In genomic region chrX:21524008-21524407, GRCh38 we compare ENCODE assay signal across 23 cellular contexts.
"Had no signal": no experiment of that assay in that cellular context is flagged by ENCODE, and none has a peak within 500 bp of the region (broad histone marks: within the 10 kb centered on the region; RNA-seq: fewer than 3 reads in every experiment).

No MANE protein-coding gene starts in this region.

- H3K27ac Mint-ChIP-seq: activated CD4-positive, alpha-beta memory T cell treated with anti-CD3 and anti-CD28 coated beads, Interleukin-2, amount 10 ng/mL, durations not matched to agents 7 days and 5 days; activated CD4-positive, alpha-beta T cell treated with anti-CD3 and anti-CD28 coated beads, Interleukin-2, amount 10 ng/mL, durations not matched to agents 7 days and 5 days; activated naive CD4-positive, alpha-beta T cell treated with anti-CD3 and anti-CD28 coated beads, Interleukin-2, amount 50 U/mL, for 72 hours; activated T-helper 2 cell treated with anti-CD3 and anti-CD28 coated beads, Interferon-gamma antibody, Interleukin-2, Interleukin-4, amounts not matched to agents 10 μg/mL and 5 μg/mL and 100 μg/mL, durations not matched to agents 14 hours and 24 hours and 36 hours; natural killer cell; neural progenitor cell; stimulated activated naive B cell treated with anti-CD40 and anti-IgM and Interleukin-4, amounts not matched to agents 10 μg/mL and 1 μg/mL and 100 μg/mL, for 72 hours had no signal

- H3K4me3 Mint-ChIP-seq: activated CD4-positive, alpha-beta memory T cell treated with anti-CD3 and anti-CD28 coated beads, Interleukin-2, amount 10 ng/mL, durations not matched to agents 7 days and 5 days; activated CD4-positive, alpha-beta T cell treated with anti-CD3 and anti-CD28 coated beads, Interleukin-2, amount 10 ng/mL, durations not matched to agents 7 days and 5 days; central memory CD8-positive, alpha-beta T cell; natural killer cell; neural progenitor cell; stimulated activated naive B cell treated with anti-CD40 and anti-IgM and Interleukin-4, amounts not matched to agents 10 μg/mL and 1 μg/mL and 100 μg/mL, for 72 hours had no signal

- H3K4me3 ChIP-seq: left ventricle myocardium inferior, lung, neural progenitor cell, psoas muscle, stomach, thyroid gland had no signal

- H3K36me3 Mint-ChIP-seq: activated naive CD4-positive, alpha-beta T cell treated with anti-CD3 and anti-CD28 coated beads, Interleukin-2, amount 50 U/mL, for 72 hours; natural killer cell; neural progenitor cell had no signal

- ATAC-seq: activated naive CD4-positive, alpha-beta T cell treated with anti-CD3 and anti-CD28 coated beads, Interleukin-2, amount 50 U/mL, for 72 hours; natural killer cell; psoas muscle; stimulated activated naive B cell treated with anti-CD40 and anti-IgM and Interleukin-4, amounts not matched to agents 10 μg/mL and 1 μg/mL and 100 μg/mL, for 72 hours had no signal

- H3K27me3 Mint-ChIP-seq: activated CD4-positive, alpha-beta memory T cell treated with anti-CD3 and anti-CD28 coated beads, Interleukin-2, amount 10 ng/mL, durations not matched to agents 7 days and 5 days; activated CD4-positive, alpha-beta T cell treated with anti-CD3 and anti-CD28 coated beads, Interleukin-2, amount 10 ng/mL, durations not matched to agents 7 days and 5 days; central memory CD8-positive, alpha-beta T cell; stimulated activated naive B cell treated with anti-CD40 and anti-IgM and Interleukin-4, amounts not matched to agents 10 μg/mL and 1 μg/mL and 100 μg/mL, for 72 hours had no signal

- DNase-seq: activated CD4-positive, alpha-beta memory T cell treated with anti-CD3 and anti-CD28 coated beads, Interleukin-2, amount 10 ng/mL, durations not matched to agents 7 days and 5 days; activated CD4-positive, alpha-beta T cell treated with anti-CD3 and anti-CD28 coated beads, Interleukin-2, amount 10 ng/mL, durations not matched to agents 7 days and 5 days; activated CD4-positive, CD25-positive, alpha-beta regulatory T cell treated with anti-CD3 and anti-CD28 coated beads, Interleukin-2, amount 50 U/mL, for 72 hours; activated naive CD4-positive, alpha-beta T cell; activated T-cell treated with anti-CD3 and anti-CD28 coated beads, Interleukin-2, amount 50 U/mL, for 48 hours; effector CD8-positive, alpha-beta T cell; islet precursor cell; left ventricle myocardium inferior; mesendoderm; natural killer cell; occipital lobe; psoas muscle; stimulated activated CD4-positive, alpha-beta T cell treated with anti-CD3 and anti-CD28 coated beads, Interleukin-15, amount 100 ng/mL, for 24 hours; stimulated activated CD4-positive, alpha-beta T cell treated with anti-CD3 and anti-CD28 coated beads, Interleukin-2, amount 100 ng/mL, for 24 hours; stimulated activated naive B cell treated with anti-CD40 and anti-IgM and Interleukin-4, amounts not matched to agents 10 μg/mL and 1 μg/mL and 100 μg/mL, for 72 hours; stomach; T-helper 2 cell; thyroid gland had no signal

- H3K4me1 Mint-ChIP-seq: activated CD4-positive, alpha-beta memory T cell treated with anti-CD3 and anti-CD28 coated beads, Interleukin-2, amount 10 ng/mL, durations not matched to agents 7 days and 5 days; activated CD4-positive, alpha-beta T cell treated with anti-CD3 and anti-CD28 coated beads, Interleukin-2, amount 10 ng/mL, durations not matched to agents 7 days and 5 days; central memory CD8-positive, alpha-beta T cell; natural killer cell; neural progenitor cell; stimulated activated naive B cell treated with anti-CD40 and anti-IgM and Interleukin-4, amounts not matched to agents 10 μg/mL and 1 μg/mL and 100 μg/mL, for 72 hours had no signal

- H3K9me3 Mint-ChIP-seq: activated CD4-positive, alpha-beta memory T cell treated with anti-CD3 and anti-CD28 coated beads, Interleukin-2, amount 10 ng/mL, durations not matched to agents 7 days and 5 days; activated CD4-positive, alpha-beta T cell treated with anti-CD3 and anti-CD28 coated beads, Interleukin-2, amount 10 ng/mL, durations not matched to agents 7 days and 5 days; activated naive CD4-positive, alpha-beta T cell treated with anti-CD3 and anti-CD28 coated beads, Interleukin-2, amount 50 U/mL, for 72 hours; activated T-helper 2 cell treated with anti-CD3 and anti-CD28 coated beads, Interferon-gamma antibody, Interleukin-2, Interleukin-4, amounts not matched to agents 10 μg/mL and 5 μg/mL and 100 μg/mL, durations not matched to agents 14 hours and 24 hours and 36 hours; central memory CD8-positive, alpha-beta T cell; natural killer cell; neural progenitor cell; stimulated activated naive B cell treated with anti-CD40 and anti-IgM and Interleukin-4, amounts not matched to agents 10 μg/mL and 1 μg/mL and 100 μg/mL, for 72 hours had no signal
